Comparison of ENCODE assay signal across 1 cellular context in genomic region chr1:150293433-150294253, GRCh38.
TF ChIP-seq lines count a peak whose summit lies in the region.

MRPS21 (plus strand) TSS chr1:150293861; CDS start chr1:150294367, 506 bp downstream.

TF ChIP-seq in HepG2, 621 proteins besides CTCF, POLR2A, EP300 and RAD21 (continued from another document and continues in another):
- no peak for TF ChIP-seq PRDM15 (CRISPR knock-in tag; IDR thresholded peaks at IDR 0.05)
- TF ChIP-seq CENPT (CRISPR knock-in tag; IDR thresholded peaks at IDR 0.05; ENCODE audit: low read depth), result no peak
- TF ChIP-seq NFATC3 (CRISPR knock-in tag; IDR thresholded peaks at IDR 0.05), result no peak; the same call in 1 of the 2 replicates
- TF ChIP-seq ZNF563 (CRISPR knock-in tag; IDR thresholded peaks at IDR 0.05), result peak; percentile 91
- TF ChIP-seq NKX3-1 (CRISPR knock-in tag; IDR thresholded peaks at IDR 0.05), result no peak
- TF ChIP-seq KAT8 (CRISPR knock-in tag; IDR thresholded peaks at IDR 0.05), result peak; percentile 99
- peak; percentile 87 for TF ChIP-seq ZNF430 (CRISPR knock-in tag; IDR thresholded peaks at IDR 0.05)
- TF ChIP-seq ZFY (CRISPR knock-in tag; IDR thresholded peaks at IDR 0.05), result peak; percentile 91
- no peak for TF ChIP-seq SNAI1 (CRISPR knock-in tag; IDR thresholded peaks at IDR 0.05; ENCODE audit: borderline replicate concordance)
- TF ChIP-seq ZMAT3 (CRISPR knock-in tag; conservative IDR thresholded peaks at IDR 0.05), result 0 out of 2 replicates have a peak, but pooled peaks have one; percentile 76
- TF ChIP-seq ZNF318 (CRISPR knock-in tag; IDR thresholded peaks at IDR 0.05), result no peak
- 0 out of 2 replicates have a peak, but pooled peaks have one; percentile 59 for TF ChIP-seq SMAD1 (CRISPR knock-in tag; IDR thresholded peaks at IDR 0.05; ENCODE audit: borderline replicate concordance, low read depth)
- no peak for TF ChIP-seq ATRX (CRISPR knock-in tag; IDR thresholded peaks at IDR 0.05; ENCODE audit: borderline replicate concordance)
- TF ChIP-seq ZBTB46 (CRISPR knock-in tag; IDR thresholded peaks at IDR 0.05; ENCODE audit: borderline replicate concordance), result no peak
- peak; percentile 84; the same call in 1 of the 2 replicates for TF ChIP-seq ZNF891 (CRISPR knock-in tag; IDR thresholded peaks at IDR 0.05)
- no peak; the same call in 1 of the 2 replicates for TF ChIP-seq AHR (CRISPR knock-in tag; IDR thresholded peaks at IDR 0.05)
- no peak for TF ChIP-seq THAP8 (CRISPR knock-in tag; IDR thresholded peaks at IDR 0.05; ENCODE audit: borderline replicate concordance)
- no peak for TF ChIP-seq ZBTB34 (CRISPR knock-in tag; IDR thresholded peaks at IDR 0.05)
- TF ChIP-seq MED13 (CRISPR knock-in tag; IDR thresholded peaks at IDR 0.05), result no peak
- no peak for TF ChIP-seq HNF1A (IDR thresholded peaks at IDR 0.05; ENCODE audit: low read depth)
- peak; percentile 46; the same call in 1 of the 2 replicates for TF ChIP-seq HNF1A (CRISPR knock-in tag; IDR thresholded peaks at IDR 0.05; ENCODE audit: borderline replicate concordance)
- no peak; the same call in 1 of the 2 replicates for TF ChIP-seq NFIC (IDR thresholded peaks at IDR 0.05; ENCODE audit: low read length)
- no peak for TF ChIP-seq SKIL (CRISPR knock-in tag; IDR thresholded peaks at IDR 0.05; ENCODE audit: borderline replicate concordance)
- TF ChIP-seq ZFP36L1 (CRISPR knock-in tag; IDR thresholded peaks at IDR 0.05), result no peak
- no peak for TF ChIP-seq ZNF124 (CRISPR knock-in tag; IDR thresholded peaks at IDR 0.05)
- peak; percentile 54; the same call in 1 of the 2 replicates for TF ChIP-seq PITX1 (CRISPR knock-in tag; IDR thresholded peaks at IDR 0.05)
- TF ChIP-seq ZNF850 (CRISPR knock-in tag; conservative IDR thresholded peaks at IDR 0.05), result no peak
- peak; percentile 63; the same call in 1 of the 2 replicates for TF ChIP-seq SNAPC2 (CRISPR knock-in tag; IDR thresholded peaks at IDR 0.05)
- no peak; the same call in 1 of the 2 replicates for TF ChIP-seq CBX5 (CRISPR knock-in tag; IDR thresholded peaks at IDR 0.05; ENCODE audit: borderline replicate concordance)
- no peak for TF ChIP-seq ZNF20 (CRISPR knock-in tag; IDR thresholded peaks at IDR 0.05)
- no peak for TF ChIP-seq ZNF512 (CRISPR knock-in tag; IDR thresholded peaks at IDR 0.05)
- TF ChIP-seq HNF4A (CRISPR knock-in tag; IDR thresholded peaks at IDR 0.05), result peak; percentile 39
- no peak for TF ChIP-seq GTF3A (CRISPR knock-in tag; conservative IDR thresholded peaks at IDR 0.05)
- no peak for TF ChIP-seq ZNF674 (CRISPR knock-in tag; IDR thresholded peaks at IDR 0.05; ENCODE audit: low read depth)
